Comparison of ENCODE assay signal across 1 cellular context in genomic region chr1:153505576-153505975, GRCh38.
TF ChIP-seq lines count a peak whose summit lies in the region.

No MANE protein-coding gene starts in this region.

TF ChIP-seq in K562, 482 proteins besides CTCF, POLR2A, EP300 and RAD21:
- TF ChIP-seq ATF3 (IDR thresholded peaks at IDR 0.05): peak; percentile 29; the same call in 1 of the 2 replicates
- TF ChIP-seq ATF3 (CRISPR knock-in tag; conservative IDR thresholded peaks at IDR 0.05): no peak
- TF ChIP-seq, protein P1, sequence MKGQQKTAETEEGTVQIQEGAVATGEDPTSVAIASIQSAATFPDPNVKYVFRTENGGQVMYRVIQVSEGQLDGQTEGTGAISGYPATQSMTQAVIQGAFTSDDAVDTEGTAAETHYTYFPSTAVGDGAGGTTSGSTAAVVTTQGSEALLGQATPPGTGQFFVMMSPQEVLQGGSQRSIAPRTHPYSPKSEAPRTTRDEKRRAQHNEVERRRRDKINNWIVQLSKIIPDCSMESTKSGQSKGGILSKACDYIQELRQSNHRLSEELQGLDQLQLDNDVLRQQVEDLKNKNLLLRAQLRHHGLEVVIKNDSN (CRISPR knock-in tag; IDR thresholded peaks at IDR 0.05): no peak
